1 cellular context compared by ENCODE assay signal in genomic region chr15:88638626-88639372, GRCh38.
A peak's percentile ranks its signal among the peaks of the same experiment; 100 is the strongest.
TF ChIP-seq lines count a peak whose summit lies in the region.

Gene ISG20, plus strand, starts transcription at chr15:88639016. Its CDS starts 351 bp downstream, at chr15:88639367.

TF ChIP-seq in HEK293, 187 proteins besides CTCF, POLR2A, EP300 and RAD21 (continues in another document):
- TF ChIP-seq, protein P1, sequence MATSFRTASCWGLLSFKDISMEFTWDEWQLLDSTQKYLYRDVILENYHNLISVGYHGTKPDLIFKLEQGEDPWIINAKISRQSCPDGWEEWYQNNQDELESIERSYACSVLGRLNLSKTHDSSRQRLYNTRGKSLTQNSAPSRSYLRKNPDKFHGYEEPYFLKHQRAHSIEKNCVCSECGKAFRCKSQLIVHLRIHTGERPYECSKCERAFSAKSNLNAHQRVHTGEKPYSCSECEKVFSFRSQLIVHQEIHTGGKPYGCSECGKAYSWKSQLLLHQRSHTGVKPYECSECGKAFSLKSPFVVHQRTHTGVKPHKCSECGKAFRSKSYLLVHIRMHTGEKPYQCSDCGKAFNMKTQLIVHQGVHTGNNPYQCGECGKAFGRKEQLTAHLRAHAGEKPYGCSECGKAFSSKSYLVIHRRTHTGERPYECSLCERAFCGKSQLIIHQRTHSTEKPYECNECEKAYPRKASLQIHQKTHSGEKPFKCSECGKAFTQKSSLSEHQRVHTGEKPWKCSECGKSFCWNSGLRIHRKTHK (tag by site-specific recombination; IDR thresholded peaks at IDR 0.05), result no peak
- peak; percentile 89 for TF ChIP-seq ZNF324 (tag by site-specific recombination; IDR thresholded peaks at IDR 0.05)
- TF ChIP-seq ZNF404 (tag by site-specific recombination; IDR thresholded peaks at IDR 0.05), result no peak
- no peak for TF ChIP-seq ZNF184 (tag by site-specific recombination; IDR thresholded peaks at IDR 0.05)
- peak; percentile 97 for TF ChIP-seq ZBTB20 (tag by site-specific recombination; IDR thresholded peaks at IDR 0.05)
- TF ChIP-seq SP3 (tag by site-specific recombination; IDR thresholded peaks at IDR 0.05), result peak; percentile 78
- TF ChIP-seq ZNF529 (tag by site-specific recombination; IDR thresholded peaks at IDR 0.05; ENCODE audit: insufficient replicate concordance), result no peak
- TF ChIP-seq ZNF777 (tag by site-specific recombination; IDR thresholded peaks at IDR 0.05; ENCODE audit: borderline replicate concordance), result no peak
- TF ChIP-seq ZNF580 (tag by site-specific recombination; IDR thresholded peaks at IDR 0.05), result no peak
- peak; percentile 98 for TF ChIP-seq ZBTB48 (tag by site-specific recombination; IDR thresholded peaks at IDR 0.05)
- no peak for TF ChIP-seq GLI2 (tag by site-specific recombination; IDR thresholded peaks at IDR 0.05; ENCODE audit: borderline replicate concordance, low read depth)
- TF ChIP-seq EGR2 (tag by site-specific recombination; IDR thresholded peaks at IDR 0.05; ENCODE audit: low read depth), result peak; percentile 46; the same call in 1 of the 2 replicates
- TF ChIP-seq ZNF24 (tag by site-specific recombination; IDR thresholded peaks at IDR 0.05), result peak; percentile 92; the same call in 1 of the 2 replicates
- no peak for TF ChIP-seq HOXC10 (CRISPR knock-in tag; IDR thresholded peaks at IDR 0.05)
- TF ChIP-seq ZNF211 (tag by site-specific recombination; IDR thresholded peaks at IDR 0.05; ENCODE audit: low read depth), result no peak
- TF ChIP-seq, protein P2, sequence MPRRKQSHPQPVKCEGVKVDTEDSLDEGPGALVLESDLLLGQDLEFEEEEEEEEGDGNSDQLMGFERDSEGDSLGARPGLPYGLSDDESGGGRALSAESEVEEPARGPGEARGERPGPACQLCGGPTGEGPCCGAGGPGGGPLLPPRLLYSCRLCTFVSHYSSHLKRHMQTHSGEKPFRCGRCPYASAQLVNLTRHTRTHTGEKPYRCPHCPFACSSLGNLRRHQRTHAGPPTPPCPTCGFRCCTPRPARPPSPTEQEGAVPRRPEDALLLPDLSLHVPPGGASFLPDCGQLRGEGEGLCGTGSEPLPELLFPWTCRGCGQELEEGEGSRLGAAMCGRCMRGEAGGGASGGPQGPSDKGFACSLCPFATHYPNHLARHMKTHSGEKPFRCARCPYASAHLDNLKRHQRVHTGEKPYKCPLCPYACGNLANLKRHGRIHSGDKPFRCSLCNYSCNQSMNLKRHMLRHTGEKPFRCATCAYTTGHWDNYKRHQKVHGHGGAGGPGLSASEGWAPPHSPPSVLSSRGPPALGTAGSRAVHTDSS (tag by site-specific recombination; IDR thresholded peaks at IDR 0.05), result no peak
- TF ChIP-seq ZBTB21 (tag by site-specific recombination; IDR thresholded peaks at IDR 0.05), result peak; percentile 88
- TF ChIP-seq, protein P3, sequence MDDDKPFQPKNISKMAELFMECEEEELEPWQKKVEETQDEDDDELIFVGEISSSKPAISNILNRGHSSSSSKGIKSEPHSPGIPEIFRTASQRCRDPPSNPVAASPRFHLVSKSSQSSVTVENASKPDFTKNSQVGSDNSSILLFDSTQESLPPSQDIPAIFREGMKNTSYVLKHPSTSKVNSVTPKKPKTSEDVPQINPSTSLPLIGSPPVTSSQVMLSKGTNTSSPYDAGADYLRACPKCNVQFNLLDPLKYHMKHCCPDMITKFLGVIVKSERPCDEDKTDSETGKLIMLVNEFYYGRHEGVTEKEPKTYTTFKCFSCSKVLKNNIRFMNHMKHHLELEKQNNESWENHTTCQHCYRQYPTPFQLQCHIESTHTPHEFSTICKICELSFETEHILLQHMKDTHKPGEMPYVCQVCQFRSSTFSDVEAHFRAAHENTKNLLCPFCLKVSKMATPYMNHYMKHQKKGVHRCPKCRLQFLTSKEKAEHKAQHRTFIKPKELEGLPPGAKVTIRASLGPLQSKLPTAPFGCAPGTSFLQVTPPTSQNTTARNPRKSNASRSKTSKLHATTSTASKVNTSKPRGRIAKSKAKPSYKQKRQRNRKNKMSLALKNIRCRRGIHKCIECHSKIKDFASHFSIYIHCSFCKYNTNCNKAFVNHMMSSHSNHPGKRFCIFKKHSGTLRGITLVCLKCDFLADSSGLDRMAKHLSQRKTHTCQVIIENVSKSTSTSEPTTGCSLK (tag by site-specific recombination; IDR thresholded peaks at IDR 0.05), result no peak
- no peak for TF ChIP-seq ZNF274 (IDR thresholded peaks at IDR 0.05; ENCODE audit: low read length)
- no peak for TF ChIP-seq ZNF274 (tag by site-specific recombination; IDR thresholded peaks at IDR 0.05; ENCODE audit: borderline replicate concordance)
- no peak for TF ChIP-seq ZNF202 (tag by site-specific recombination; IDR thresholded peaks at IDR 0.05; ENCODE audit: borderline replicate concordance)
- TF ChIP-seq IKZF3 (tag by site-specific recombination; IDR thresholded peaks at IDR 0.05), result peak; percentile 65; the same call in 1 of the 2 replicates
- TF ChIP-seq ZNF830 (tag by site-specific recombination; IDR thresholded peaks at IDR 0.05; ENCODE audit: low read depth), result no peak
- peak; percentile 45 for TF ChIP-seq ZBTB44 (tag by site-specific recombination; IDR thresholded peaks at IDR 0.05)
- no peak for TF ChIP-seq ZNF354C (tag by site-specific recombination; IDR thresholded peaks at IDR 0.05; ENCODE audit: borderline replicate concordance, low read depth)
- no peak for TF ChIP-seq ZNF37A (tag by site-specific recombination; IDR thresholded peaks at IDR 0.05)
- TF ChIP-seq ZNF335 (tag by site-specific recombination; conservative IDR thresholded peaks at IDR 0.05), result peak; percentile 65
- no peak for TF ChIP-seq KLF9 (tag by site-specific recombination; IDR thresholded peaks at IDR 0.05; ENCODE audit: low read depth)
- no peak for TF ChIP-seq ZNF19 (tag by site-specific recombination; IDR thresholded peaks at IDR 0.05; ENCODE audit: low read depth)
- no peak for TF ChIP-seq KLF7 (tag by site-specific recombination; IDR thresholded peaks at IDR 0.05; ENCODE audit: borderline replicate concordance)
- no peak for TF ChIP-seq ZNF792 (tag by site-specific recombination; IDR thresholded peaks at IDR 0.05)
- peak; percentile 70 for TF ChIP-seq ATF2 (tag by site-specific recombination; IDR thresholded peaks at IDR 0.05; ENCODE audit: low read depth)
- TF ChIP-seq ZNF571 (tag by site-specific recombination; IDR thresholded peaks at IDR 0.05), result no peak
- TF ChIP-seq ZNF426 (tag by site-specific recombination; IDR thresholded peaks at IDR 0.05), result no peak
- TF ChIP-seq ZNF629 (tag by site-specific recombination; IDR thresholded peaks at IDR 0.05), result peak; percentile 95
- TF ChIP-seq ZNF530 (tag by site-specific recombination; IDR thresholded peaks at IDR 0.05; ENCODE audit: low read depth), result no peak
- TF ChIP-seq, protein P4, sequence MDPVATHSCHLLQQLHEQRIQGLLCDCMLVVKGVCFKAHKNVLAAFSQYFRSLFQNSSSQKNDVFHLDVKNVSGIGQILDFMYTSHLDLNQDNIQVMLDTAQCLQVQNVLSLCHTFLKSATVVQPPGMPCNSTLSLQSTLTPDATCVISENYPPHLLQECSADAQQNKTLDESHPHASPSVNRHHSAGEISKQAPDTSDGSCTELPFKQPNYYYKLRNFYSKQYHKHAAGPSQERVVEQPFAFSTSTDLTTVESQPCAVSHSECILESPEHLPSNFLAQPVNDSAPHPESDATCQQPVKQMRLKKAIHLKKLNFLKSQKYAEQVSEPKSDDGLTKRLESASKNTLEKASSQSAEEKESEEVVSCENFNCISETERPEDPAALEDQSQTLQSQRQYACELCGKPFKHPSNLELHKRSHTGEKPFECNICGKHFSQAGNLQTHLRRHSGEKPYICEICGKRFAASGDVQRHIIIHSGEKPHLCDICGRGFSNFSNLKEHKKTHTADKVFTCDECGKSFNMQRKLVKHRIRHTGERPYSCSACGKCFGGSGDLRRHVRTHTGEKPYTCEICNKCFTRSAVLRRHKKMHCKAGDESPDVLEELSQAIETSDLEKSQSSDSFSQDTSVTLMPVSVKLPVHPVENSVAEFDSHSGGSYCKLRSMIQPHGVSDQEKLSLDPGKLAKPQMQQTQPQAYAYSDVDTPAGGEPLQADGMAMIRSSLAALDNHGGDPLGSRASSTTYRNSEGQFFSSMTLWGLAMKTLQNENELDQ (tag by site-specific recombination; IDR thresholded peaks at IDR 0.05; ENCODE audit: low read depth), result no peak
- peak; percentile 84 for TF ChIP-seq KLF1 (tag by site-specific recombination; IDR thresholded peaks at IDR 0.05)
- no peak for TF ChIP-seq GFI1B (tag by site-specific recombination; IDR thresholded peaks at IDR 0.05)
- TF ChIP-seq MEIS1 (CRISPR knock-in tag; IDR thresholded peaks at IDR 0.05; ENCODE audit: borderline replicate concordance), result no peak
- TF ChIP-seq ZNF223 (tag by site-specific recombination; IDR thresholded peaks at IDR 0.05), result no peak
- no peak for TF ChIP-seq ZNF548 (tag by site-specific recombination; IDR thresholded peaks at IDR 0.05)
- TF ChIP-seq, protein P5, sequence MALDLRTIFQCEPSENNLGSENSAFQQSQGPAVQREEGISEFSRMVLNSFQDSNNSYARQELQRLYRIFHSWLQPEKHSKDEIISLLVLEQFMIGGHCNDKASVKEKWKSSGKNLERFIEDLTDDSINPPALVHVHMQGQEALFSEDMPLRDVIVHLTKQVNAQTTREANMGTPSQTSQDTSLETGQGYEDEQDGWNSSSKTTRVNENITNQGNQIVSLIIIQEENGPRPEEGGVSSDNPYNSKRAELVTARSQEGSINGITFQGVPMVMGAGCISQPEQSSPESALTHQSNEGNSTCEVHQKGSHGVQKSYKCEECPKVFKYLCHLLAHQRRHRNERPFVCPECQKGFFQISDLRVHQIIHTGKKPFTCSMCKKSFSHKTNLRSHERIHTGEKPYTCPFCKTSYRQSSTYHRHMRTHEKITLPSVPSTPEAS (tag by site-specific recombination; IDR thresholded peaks at IDR 0.05), result no peak
- TF ChIP-seq KLF17 (tag by site-specific recombination; IDR thresholded peaks at IDR 0.05), result peak; percentile 96
- no peak for TF ChIP-seq ZNF510 (tag by site-specific recombination; IDR thresholded peaks at IDR 0.05; ENCODE audit: insufficient replicate concordance)
- TF ChIP-seq ZNF266 (tag by site-specific recombination; IDR thresholded peaks at IDR 0.05; ENCODE audit: low read depth), result no peak
- no peak for TF ChIP-seq ZNF449 (tag by site-specific recombination; IDR thresholded peaks at IDR 0.05)
- no peak for TF ChIP-seq PRDM4 (tag by site-specific recombination; IDR thresholded peaks at IDR 0.05)
- TF ChIP-seq ZNF114 (tag by site-specific recombination; IDR thresholded peaks at IDR 0.05), result no peak
- no peak for TF ChIP-seq ZNF560 (tag by site-specific recombination; IDR thresholded peaks at IDR 0.05; ENCODE audit: borderline replicate concordance)
- TF ChIP-seq ZNF239 (tag by site-specific recombination; IDR thresholded peaks at IDR 0.05), result no peak
